21 cellular contexts compared by ENCODE assay signal in genomic region chr16:25922438-25922837, GRCh38.
"Had no signal": no experiment of that assay in that cellular context is flagged by ENCODE, and none has a peak within 500 bp of the region (broad histone marks: within the 10 kb centered on the region; RNA-seq: fewer than 3 reads in every experiment).

No MANE protein-coding gene starts in this region.

- DNase-seq: activated CD4-positive, alpha-beta T cell treated with anti-CD3 and anti-CD28 coated beads for 1 hour; activated naive CD4-positive, alpha-beta T cell; activated T-cell treated with anti-CD3 and anti-CD28 coated beads, Interleukin-2, amount 50 U/mL, for 24 hours; adrenal gland; brain microvascular endothelial cell; central memory CD4-positive, alpha-beta T cell; dermis blood vessel endothelial cell; effector CD8-positive, alpha-beta T cell; erythroblast; foreskin fibroblast; heart right ventricle; left colon; psoas muscle; stimulated activated naive CD8-positive, alpha-beta T cell treated with anti-CD3 and anti-CD28 coated beads, Interleukin-15, amount 100 ng/mL, for 72 hours; tibial artery had no signal

- H3K36me3 ChIP-seq: adrenal gland, ascending aorta, brain microvascular endothelial cell, heart right ventricle, right atrium auricular region, tibial artery had no signal

- FAIRE-seq: keratinocyte, TTC549 had no signal

- H3K27ac ChIP-seq: adrenal gland, ascending aorta, brain microvascular endothelial cell, heart right ventricle, psoas muscle, right atrium auricular region, tibial artery had no signal

- H3K27me3 ChIP-seq: adrenal gland, ascending aorta, brain microvascular endothelial cell, right atrium auricular region, tibial artery had no signal

- ATAC-seq: activated T-helper 17 cell treated with anti-CD3 and anti-CD28 coated beads, Interleukin-2, amount 50 U/mL, for 72 hours; heart right ventricle; left colon; natural killer cell treated with Interleukin-12 subunit alpha and Interleukin-12 subunit beta and Interleukin-15 and Interleukin-18, amount 100 ng/mL, for 72 hours; psoas muscle; stimulated activated naive CD8-positive, alpha-beta T cell treated with anti-CD3 and anti-CD28 coated beads, Interleukin-15, amount 100 ng/mL, for 72 hours had no signal

- H3K4me3 ChIP-seq: adrenal gland, ascending aorta, heart right ventricle, psoas muscle, right atrium auricular region, tibial artery had no signal

- H3K9me3 ChIP-seq: adrenal gland, ascending aorta, heart right ventricle, psoas muscle, right atrium auricular region, tibial artery had no signal

- H3K4me1 ChIP-seq: adrenal gland, ascending aorta, heart right ventricle, psoas muscle, right atrium auricular region, tibial artery had no signal
